ENCODE assay signal across 11 cellular contexts in the genomic region with DNA sequence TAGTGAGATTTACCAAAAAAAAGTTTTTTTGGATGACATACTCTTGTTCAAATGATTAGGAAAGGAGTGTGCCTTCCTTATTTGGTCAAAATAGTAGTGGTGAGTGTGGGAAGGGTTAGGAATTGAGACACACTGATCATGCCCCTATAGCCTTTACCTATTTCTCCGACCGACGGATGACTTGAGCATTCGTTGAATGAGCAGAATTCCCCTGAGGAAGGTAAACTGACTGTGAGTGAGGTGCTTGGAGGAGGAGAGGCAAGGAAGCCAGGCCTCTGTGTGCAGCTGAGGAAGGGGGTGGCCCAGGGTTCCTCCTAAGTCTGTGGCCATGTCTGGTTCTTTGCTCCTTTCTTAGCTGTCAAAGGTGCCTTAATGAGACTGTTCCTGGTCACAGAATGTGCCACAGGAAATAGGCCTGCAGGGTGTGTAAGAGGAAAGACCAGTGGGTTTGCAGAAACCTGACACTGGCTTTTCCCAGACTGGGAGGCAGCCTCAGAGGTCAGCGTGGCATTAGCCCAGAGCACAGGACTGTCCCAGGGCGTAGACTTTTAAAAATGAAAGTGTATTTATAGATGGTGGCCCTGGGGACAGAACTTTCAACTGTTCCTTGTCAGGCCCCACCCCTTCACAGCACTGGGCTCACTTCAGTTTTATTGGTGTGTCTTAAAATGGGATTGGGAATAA.
DNase-seq lines count a peak whose midpoint lies in the region; ATAC-seq and TF ChIP-seq lines count a peak whose summit lies in the region.
"Had no signal": no experiment of that assay in that cellular context is flagged by ENCODE, and none has a peak within 500 bp of the region (broad histone marks: within the 10 kb centered on the region; RNA-seq: fewer than 3 reads in every experiment).

No MANE protein-coding gene starts in this region.

- H3K4me3 ChIP-seq in Loucy (ENCODE audit: low read length, poor library complexity, severe bottlenecking) (no peak overlapping the region), fibroblast of villous mesenchyme (ENCODE audit: low read depth, low read length) (no peak overlapping the region), psoas muscle (no peak overlapping the region)
- H3K4me3 ChIP-seq: lung had no signal

- intact Hi-C loops in psoas muscle (cut with DNase I) = loop anchor here in 1 of 2 donors (5.0 kb wide), 1 partner anchor 175 kb away; no protein-coding TSS in a partner anchor

- no peaks in the 10 kb centered on the region for H3K9me2 ChIP-seq in Loucy (replicated peaks; ENCODE audit: low read depth, low read length)

- no peaks in the 10 kb centered on the region for H3K27me3 ChIP-seq in Loucy (ENCODE audit: insufficient read depth, low read length, poor library complexity, severe bottlenecking)
- no peaks in the 10 kb centered on the region for H3K27me3 ChIP-seq in psoas muscle (ENCODE audit: insufficient read depth in 3 of 3, low read length in 2 of 3)

- H3K79me2 ChIP-seq in Loucy (ENCODE audit: insufficient read depth, low read length) = no peaks in the 10 kb centered on the region

- no peaks in the 10 kb centered on the region for H3K9me3 Mint-ChIP-seq in glutamatergic neuron (ENCODE audit: unreplicated experiment)
- H3K9me3 Mint-ChIP-seq: activated CD4-positive, alpha-beta memory T cell treated with anti-CD3 and anti-CD28 coated beads, Interleukin-2, amount 10 ng/mL, durations not matched to agents 7 days and 5 days had no signal

- peaks cover 8% of the 10 kb centered on the region for H3K4me1 Mint-ChIP-seq in glutamatergic neuron (ENCODE audit: low read depth, unreplicated experiment)
- H3K4me1 Mint-ChIP-seq: activated CD4-positive, alpha-beta memory T cell treated with anti-CD3 and anti-CD28 coated beads, Interleukin-2, amount 10 ng/mL, durations not matched to agents 7 days and 5 days had no signal

- DNase-seq in DMS53 (lab: John Stamatoyannopoulos, UW) (peak; percentile 28), fibroblast of villous mesenchyme (ENCODE audit: low read depth) (peak; percentile 47), psoas muscle (peak; percentile 61 to 89), NCI-H345 (lab: John Stamatoyannopoulos, UW) (no peak), glutamatergic neuron (no peak), COR-L47 (lab: John Stamatoyannopoulos, UW) (no peak)
- DNase-seq: activated CD4-positive, alpha-beta memory T cell treated with anti-CD3 and anti-CD28 coated beads, Interleukin-2, amount 10 ng/mL, durations not matched to agents 7 days and 5 days; NCI-H187 had no signal

- H3K9me3 ChIP-seq in Loucy (ENCODE audit: insufficient read depth, low read depth, low read length) = no peaks in the 10 kb centered on the region
- H3K9me3 ChIP-seq in psoas muscle = no peaks in the 10 kb centered on the region

- peak overlapping the region; percentile 51 for H3K4me2 ChIP-seq in Loucy (ENCODE audit: low read depth, low read length, poor library complexity, severe bottlenecking)

- H3K27me3 Mint-ChIP-seq in glutamatergic neuron (ENCODE audit: unreplicated experiment) = no peaks in the 10 kb centered on the region
- H3K27me3 Mint-ChIP-seq: activated CD4-positive, alpha-beta memory T cell treated with anti-CD3 and anti-CD28 coated beads, Interleukin-2, amount 10 ng/mL, durations not matched to agents 7 days and 5 days had no signal

- peak overlapping the region; percentile 82 for H3K27ac ChIP-seq in psoas muscle

- 18 to 29% (median 25%) methylated on average over 6 of the region's 6 CpGs for WGBS in psoas muscle, 3 donors

- H3K36me3 Mint-ChIP-seq in glutamatergic neuron (ENCODE audit: unreplicated experiment) = no peaks in the 10 kb centered on the region

- H3K27ac Mint-ChIP-seq in glutamatergic neuron (ENCODE audit: unreplicated experiment) = no peak overlapping the region
- H3K27ac Mint-ChIP-seq: activated CD4-positive, alpha-beta memory T cell treated with anti-CD3 and anti-CD28 coated beads, Interleukin-2, amount 10 ng/mL, durations not matched to agents 7 days and 5 days had no signal

- peak overlapping the region; percentile 54 for H2AFZ ChIP-seq in Loucy (ENCODE audit: low read length)

- no peaks in the 10 kb centered on the region for H4K20me1 ChIP-seq in Loucy (ENCODE audit: insufficient read depth, low read length, poor library complexity, severe bottlenecking)

- ATAC-seq in psoas muscle = peak; percentile 89 to 95 (median 94)
- ATAC-seq in HG02642 (IDR thresholded peaks at IDR 0.05; ENCODE audit: poor library complexity, unreplicated experiment) = no peak

- H3K36me3 ChIP-seq in Loucy (ENCODE audit: insufficient read depth, low read length) (no peaks in the 10 kb centered on the region), psoas muscle (ENCODE audit: insufficient read depth in 1 of 2, low read depth in 1 of 2) (no peaks in the 10 kb centered on the region)

- TF ChIP-seq CTCF in Loucy (conservative IDR thresholded peaks at IDR 0.05; ENCODE audit: low read length) = no peak
- no peak for TF ChIP-seq CTCF in fibroblast of villous mesenchyme (IDR thresholded peaks at IDR 0.05; ENCODE audit: insufficient read depth, low read depth, low read length)
- TF ChIP-seq CTCF in psoas muscle (IDR thresholded peaks at IDR 0.05) = no peak
- no peak for TF ChIP-seq CTCF in glutamatergic neuron (IDR thresholded peaks at IDR 0.05; ENCODE audit: partially characterized antibody, unreplicated experiment)

- H3K4me1 ChIP-seq in Loucy (ENCODE audit: insufficient read depth, low read length, poor library complexity, severe bottlenecking) (peaks cover 10% of the 10 kb centered on the region), psoas muscle (peaks cover 62% of the 10 kb centered on the region)

- H3F3A ChIP-seq in Loucy (ENCODE audit: low read depth) = no peaks in the 10 kb centered on the region

- H3K4me3 Mint-ChIP-seq in glutamatergic neuron (ENCODE audit: unreplicated experiment) = no peak overlapping the region
- H3K4me3 Mint-ChIP-seq: activated CD4-positive, alpha-beta memory T cell treated with anti-CD3 and anti-CD28 coated beads, Interleukin-2, amount 10 ng/mL, durations not matched to agents 7 days and 5 days had no signal

- H3K9ac ChIP-seq in Loucy (ENCODE audit: low read depth, low read length, poor library complexity, severe bottlenecking) = peak overlapping the region; percentile 18

Comparison
In these comparisons a context has a peak if more than half of its experiments do, and no peak if none do; other contexts are left out.
1. DNase-seq: peak in DMS53 (single experiment), fibroblast of villous mesenchyme (single experiment) and psoas muscle (2 of 2); none in NCI-H345 (single experiment), glutamatergic neuron (single experiment) and COR-L47 (single experiment).